12 cellular contexts compared by ENCODE assay signal in the genomic region with DNA sequence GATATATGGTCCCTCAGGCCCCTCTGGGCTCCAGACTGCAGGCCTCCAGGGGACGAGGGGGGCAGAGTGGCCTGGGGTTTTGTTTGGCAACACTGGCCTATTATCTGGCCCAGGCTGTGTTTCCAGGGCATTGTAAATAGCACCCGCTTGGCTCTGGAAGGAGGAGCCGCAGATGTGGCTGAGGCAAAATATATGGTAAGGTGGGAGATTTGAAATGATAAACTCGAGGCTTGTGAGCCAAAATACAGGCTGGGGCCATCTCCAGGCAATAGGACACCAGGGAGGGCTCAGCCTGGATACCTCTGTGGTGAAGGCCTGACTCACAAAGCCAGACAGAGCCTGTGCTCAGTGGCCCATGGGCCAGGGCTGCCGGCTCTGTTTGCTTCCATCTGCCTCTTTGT. TPM values are rescaled to one million over a fixed set of nuclear protein-coding genes. Genes with fewer than 3 reads are reported as not detected.
DNase-seq lines count a peak whose midpoint lies in the region; ATAC-seq, FAIRE-seq and TF ChIP-seq lines count a peak whose summit lies in the region.
"Had no signal": no experiment of that assay in that cellular context is flagged by ENCODE, and none has a peak within 500 bp of the region (broad histone marks: within the 10 kb centered on the region; RNA-seq: fewer than 3 reads in every experiment).

No MANE protein-coding gene starts in this region.

- peak overlapping the region; percentile 100 for H3K27ac Mint-ChIP-seq in astrocyte (ENCODE audit: unreplicated experiment)
- H3K27ac Mint-ChIP-seq: naive thymus-derived CD8-positive, alpha-beta T cell had no signal

- H3K4me3 ChIP-seq in astrocyte (ENCODE audit: insufficient read depth, low read depth, low read length), result no peak overlapping the region
- H3K4me3 ChIP-seq in left lung, result no peak overlapping the region

- H3K36me3 ChIP-seq in astrocyte (ENCODE audit: insufficient read depth, low read length) (no peaks in the 10 kb centered on the region), left lung (no peaks in the 10 kb centered on the region)

- no peaks in the 10 kb centered on the region for H3K27me3 Mint-ChIP-seq in astrocyte (ENCODE audit: low read depth, unreplicated experiment)

- peak overlapping the region; percentile 63 for H3K4me2 ChIP-seq in astrocyte (ENCODE audit: low read length)

- peak overlapping the region; percentile 70 for H3K9ac ChIP-seq in astrocyte (ENCODE audit: low read length)

- no peaks in the 10 kb centered on the region for H3K9me3 Mint-ChIP-seq in astrocyte (ENCODE audit: unreplicated experiment)
- H3K9me3 Mint-ChIP-seq: activated naive CD4-positive, alpha-beta T cell treated with anti-CD3 and anti-CD28 coated beads, Interleukin-2, amount 50 U/mL, for 72 hours; naive thymus-derived CD8-positive, alpha-beta T cell had no signal

- H4K20me1 ChIP-seq in astrocyte (ENCODE audit: insufficient read depth, low read length), result peaks cover 15% of the 10 kb centered on the region

- H3K79me2 ChIP-seq in astrocyte (ENCODE audit: insufficient read depth, low read length), result peaks cover 95% of the 10 kb centered on the region

- no peaks in the 10 kb centered on the region for H3K9me3 ChIP-seq in astrocyte (ENCODE audit: insufficient read depth, low read depth, low read length)
- H3K9me3 ChIP-seq in left lung, result no peaks in the 10 kb centered on the region

- intact Hi-C loops in left lung (cut with DNase I), result no loop called here

- H3K27ac ChIP-seq in astrocyte (ENCODE audit: low read depth, low read length), result peak overlapping the region; percentile 82
- H3K27ac ChIP-seq in left lung, result peak overlapping the region; percentile 59 to 63
- H3K27ac ChIP-seq in substantia nigra (ENCODE audit: low read depth, low read length, poor library complexity, severe bottlenecking), result peak overlapping the region; percentile 89
- H3K27ac ChIP-seq: epithelial cell of prostate had no signal

- ATAC-seq in left lung, result no peak
- ATAC-seq in HG03571 (IDR thresholded peaks at IDR 0.05; ENCODE audit: unreplicated experiment), result no peak
- ATAC-seq in HG03097 (IDR thresholded peaks at IDR 0.05; ENCODE audit: low FRiP score, unreplicated experiment), result no peak
- ATAC-seq: activated naive CD4-positive, alpha-beta T cell treated with anti-CD3 and anti-CD28 coated beads, Interleukin-2, amount 50 U/mL, for 72 hours; naive thymus-derived CD8-positive, alpha-beta T cell had no signal

- no peak overlapping the region for H3K4me3 Mint-ChIP-seq in astrocyte (ENCODE audit: unreplicated experiment)
- H3K4me3 Mint-ChIP-seq: naive thymus-derived CD8-positive, alpha-beta T cell had no signal

- H3K4me1 ChIP-seq in astrocyte (ENCODE audit: insufficient read depth, low read length) (peaks cover 52% of the 10 kb centered on the region), left lung (peaks cover 3 to 70% of the 10 kb centered on the region in 2 donors)

- H3K36me3 Mint-ChIP-seq in astrocyte (ENCODE audit: low read depth, unreplicated experiment), result no peaks in the 10 kb centered on the region
- H3K36me3 Mint-ChIP-seq: activated naive CD4-positive, alpha-beta T cell treated with anti-CD3 and anti-CD28 coated beads, Interleukin-2, amount 50 U/mL, for 72 hours; naive thymus-derived CD8-positive, alpha-beta T cell had no signal

- no peak for FAIRE-seq in astrocyte (lab: Jason Lieb, UNC)

- H2AFZ ChIP-seq in astrocyte (ENCODE audit: low read depth, low read length), result no peak overlapping the region

- H3K27me3 ChIP-seq in astrocyte (ENCODE audit: insufficient read depth, low read length) (no peaks in the 10 kb centered on the region), left lung (no peaks in the 10 kb centered on the region)

- peaks cover 48% of the 10 kb centered on the region for H3K4me1 Mint-ChIP-seq in astrocyte (ENCODE audit: low read depth, unreplicated experiment)

- TF ChIP-seq CTCF in astrocyte (IDR thresholded peaks at IDR 0.05; ENCODE audit: insufficient read depth, low read depth, low read length) (no peak), left lung (IDR thresholded peaks at IDR 0.05) (no peak)

- DNase-seq in HK-2 (ENCODE audit: unreplicated experiment) (peak; percentile 90), astrocyte (ENCODE audit: low read depth) (peak; percentile 79), left lung (no peak), substantia nigra (lab: John Stamatoyannopoulos, UW) (peak in 16 of 49 donors; percentile 13 to 79 (median 43)), SIG-M5 treated with dmso at 0.1 percent for 504 hours (lab: John Stamatoyannopoulos, UW; ENCODE audit: unreplicated experiment) (no peak), NCI-H2029 treated with DMSO at 0.1 percent for 48 hours (lab: John Stamatoyannopoulos, UW) (no peak)
- DNase-seq: activated CD4-positive, alpha-beta T cell treated with anti-CD3 and anti-CD28 coated beads for 4 hours; naive thymus-derived CD8-positive, alpha-beta T cell had no signal

RNA-seq across cellular contexts. Expression of a gene that starts 14.0 kb away (rescaled TPM):
- total RNA-seq in astrocyte, result 79.7 and 85.2 TPM in 2 replicates
- total RNA-seq in left lung, result 10 to 100 TPM; 37.9 to 41.5 TPM

RNA-seq across cellular contexts. Expression of a gene that starts 46.0 kb away (rescaled TPM):
- 289 and 317 TPM in 2 replicates for total RNA-seq in astrocyte
- total RNA-seq in left lung, result 100 to 1,000 TPM; 216 to 235 TPM

Comparison
In these comparisons a context has a peak if more than half of its experiments do, and no peak if none do; other contexts are left out.
1. DNase-seq: peak in HK-2 (single experiment) and astrocyte (single experiment); none in left lung (0 of 2), SIG-M5 treated with dmso at 0.1 percent for 504 hours (single experiment) and NCI-H2029 treated with DMSO at 0.1 percent for 48 hours (single experiment).
2. Peak in every context shown above with its lines, with median percentiles within 50 percentile points of each other: H3K27ac ChIP-seq.